In genomic region chr6:7730852-7731251, GRCh38 we compare ENCODE assay signal across 13 cellular contexts. TPM values are rescaled to one million over a fixed set of nuclear protein-coding genes. Genes with fewer than 3 reads are reported as not detected.
DNase-seq lines count a peak whose midpoint lies in the region; FAIRE-seq and TF ChIP-seq lines count a peak whose summit lies in the region.
"Had no signal": no experiment of that assay in that cellular context is flagged by ENCODE, and none has a peak within 500 bp of the region (broad histone marks: within the 10 kb centered on the region; RNA-seq: fewer than 3 reads in every experiment).

No MANE protein-coding gene starts in this region.

- peak overlapping the region; percentile 33 for H3K27ac ChIP-seq in astrocyte (ENCODE audit: low read depth, low read length)
- H3K27ac ChIP-seq: coronary artery, neutrophil had no signal

- H3K4me1 Mint-ChIP-seq in astrocyte (ENCODE audit: low read depth, unreplicated experiment) = peaks cover 34% of the 10 kb centered on the region
- peaks cover 17% of the 10 kb centered on the region for H3K4me1 Mint-ChIP-seq in activated CD4-positive, alpha-beta memory T cell treated with anti-CD3 and anti-CD28 coated beads, Interleukin-2, amount 10 ng/mL, durations not matched to agents 7 days and 5 days
- H3K4me1 Mint-ChIP-seq: activated T-helper 17 cell treated with anti-CD3 and anti-CD28 coated beads, Interleukin-2, amount 50 U/mL, for 72 hours had no signal

- TF ChIP-seq CTCF in AG04449 (IDR thresholded peaks at IDR 0.05; ENCODE audit: insufficient read depth, low read length, missing control alignments) (no peak), astrocyte (IDR thresholded peaks at IDR 0.05; ENCODE audit: insufficient read depth, low read depth, low read length) (no peak)

- DNase-seq in AG04449 (ENCODE audit: low read depth, low spot score) (peak; percentile 65), HK-2 (ENCODE audit: unreplicated experiment) (peak; percentile 37), astrocyte (ENCODE audit: low read depth) (peak; percentile 83), iris pigment epithelial cell (ENCODE audit: low read depth) (peak; percentile 96), GDM1 (lab: John Stamatoyannopoulos, UW) (no peak), GM19238 (ENCODE audit: insufficient read length, low spot score) (no peak), globus pallidus (ENCODE audit: low spot score) (no peak)
- no peak for DNase-seq in activated CD4-positive, alpha-beta memory T cell treated with anti-CD3 and anti-CD28 coated beads, Interleukin-2, amount 10 ng/mL, durations not matched to agents 7 days and 5 days
- DNase-seq: CD4-positive, alpha-beta T cell had no signal

- POLR2A ChIA-PET in AG04449 (lab: Yijun Ruan, JAX) = interaction anchor here (0.8 kb wide), 1 partner anchor 334 kb away, joined by 3 read pairs; the partner anchor contains the start of gene BLOC1S5
- POLR2A ChIA-PET in activated CD4-positive, alpha-beta memory T cell treated with anti-CD3 and anti-CD28 coated beads, Interleukin-2, amount 10 ng/mL, durations not matched to agents 7 days and 5 days (lab: Charles Lee) = no interaction called here

- peak overlapping the region; percentile 71 for H3K4me2 ChIP-seq in astrocyte (ENCODE audit: low read length)

- H3K36me3 Mint-ChIP-seq in astrocyte (ENCODE audit: low read depth, unreplicated experiment) = no peaks in the 10 kb centered on the region
- H3K36me3 Mint-ChIP-seq in activated CD4-positive, alpha-beta memory T cell treated with anti-CD3 and anti-CD28 coated beads, Interleukin-2, amount 10 ng/mL, durations not matched to agents 7 days and 5 days (ENCODE audit: low read depth) = no peaks in the 10 kb centered on the region

- no peaks in the 10 kb centered on the region for H3K9me3 Mint-ChIP-seq in astrocyte (ENCODE audit: unreplicated experiment)
- no peaks in the 10 kb centered on the region for H3K9me3 Mint-ChIP-seq in activated CD4-positive, alpha-beta memory T cell treated with anti-CD3 and anti-CD28 coated beads, Interleukin-2, amount 10 ng/mL, durations not matched to agents 7 days and 5 days
- H3K9me3 Mint-ChIP-seq: activated T-helper 17 cell treated with anti-CD3 and anti-CD28 coated beads, Interleukin-2, amount 50 U/mL, for 72 hours; CD4-positive, alpha-beta T cell had no signal

- peaks cover 3% of the 10 kb centered on the region for H4K20me1 ChIP-seq in astrocyte (ENCODE audit: insufficient read depth, low read length)

- no peaks in the 10 kb centered on the region for H3K79me2 ChIP-seq in astrocyte (ENCODE audit: insufficient read depth, low read length)

- H3K27me3 ChIP-seq in astrocyte (ENCODE audit: insufficient read depth, low read length) = peaks cover 14% of the 10 kb centered on the region

- H3K9me3 ChIP-seq in astrocyte (ENCODE audit: insufficient read depth, low read depth, low read length) = no peaks in the 10 kb centered on the region
- H3K9me3 ChIP-seq: neutrophil had no signal

- peaks cover 29% of the 10 kb centered on the region for H3K4me1 ChIP-seq in astrocyte (ENCODE audit: insufficient read depth, low read length)

- CTCF ChIA-PET in AG04449 (lab: Yijun Ruan, JAX) = interaction anchor here (0.5 to 3.7 kb wide), 4 partner anchors 9 to 328 kb away, joined by 3 to 9 read pairs (median 4); no protein-coding TSS in a partner anchor
- CTCF ChIA-PET in activated CD4-positive, alpha-beta memory T cell treated with anti-CD3 and anti-CD28 coated beads, Interleukin-2, amount 10 ng/mL, durations not matched to agents 7 days and 5 days (lab: Charles Lee) = interaction anchor here (1.1 kb wide), 1 partner anchor 8 kb away, joined by 3 read pairs; no protein-coding TSS in a partner anchor

- peak overlapping the region; percentile 42 for H3K27ac Mint-ChIP-seq in astrocyte (ENCODE audit: unreplicated experiment)
- H3K27ac Mint-ChIP-seq in activated CD4-positive, alpha-beta memory T cell treated with anti-CD3 and anti-CD28 coated beads, Interleukin-2, amount 10 ng/mL, durations not matched to agents 7 days and 5 days = no peak overlapping the region
- H3K27ac Mint-ChIP-seq: activated T-helper 17 cell treated with anti-CD3 and anti-CD28 coated beads, Interleukin-2, amount 50 U/mL, for 72 hours; CD4-positive, alpha-beta T cell had no signal

- H3K27me3 Mint-ChIP-seq in astrocyte (ENCODE audit: low read depth, unreplicated experiment) = peaks cover 1% of the 10 kb centered on the region
- peaks cover 64% of the 10 kb centered on the region for H3K27me3 Mint-ChIP-seq in activated CD4-positive, alpha-beta memory T cell treated with anti-CD3 and anti-CD28 coated beads, Interleukin-2, amount 10 ng/mL, durations not matched to agents 7 days and 5 days

- H3K9ac ChIP-seq in astrocyte (ENCODE audit: low read length) = peak overlapping the region; percentile 6

- FAIRE-seq in astrocyte (lab: Jason Lieb, UNC) = peak; percentile 89
- FAIRE-seq: GM12878 had no signal

- H3K36me3 ChIP-seq in astrocyte (ENCODE audit: insufficient read depth, low read length) = no peaks in the 10 kb centered on the region
- H3K36me3 ChIP-seq: neutrophil had no signal

- H3K4me3 ChIP-seq in AG04449 (ENCODE audit: low read depth, low read length) (no peak overlapping the region; the same call in 1 of the 2 replicates), astrocyte (ENCODE audit: insufficient read depth, low read depth, low read length) (no peak overlapping the region)
- H3K4me3 ChIP-seq: coronary artery, GM12878 had no signal

- H2AFZ ChIP-seq in astrocyte (ENCODE audit: low read depth, low read length) = no peak overlapping the region

- H3K4me3 Mint-ChIP-seq in astrocyte (ENCODE audit: unreplicated experiment) = no peak overlapping the region
- no peak overlapping the region for H3K4me3 Mint-ChIP-seq in activated CD4-positive, alpha-beta memory T cell treated with anti-CD3 and anti-CD28 coated beads, Interleukin-2, amount 10 ng/mL, durations not matched to agents 7 days and 5 days
- H3K4me3 Mint-ChIP-seq: activated T-helper 17 cell treated with anti-CD3 and anti-CD28 coated beads, Interleukin-2, amount 50 U/mL, for 72 hours; CD4-positive, alpha-beta T cell had no signal

RNA-seq across cellular contexts. Expression of gene BMP6, which starts 5.0 kb away (rescaled TPM):
- 2.2 and 2.8 TPM in 2 replicates for total RNA-seq in astrocyte
- total RNA-seq in activated CD4-positive, alpha-beta memory T cell treated with anti-CD3 and anti-CD28 coated beads, Interleukin-2, amount 10 ng/mL, durations not matched to agents 7 days and 5 days = not detected
- total RNA-seq: CD4-positive, alpha-beta T cell had no signal

Comparison
In these comparisons a context has a peak if more than half of its experiments do, and no peak if none do; other contexts are left out.
1. DNase-seq: peak in AG04449 (single experiment), HK-2 (single experiment), astrocyte (single experiment) and iris pigment epithelial cell (single experiment); none in activated CD4-positive, alpha-beta memory T cell treated with anti-CD3 and anti-CD28 coated beads, Interleukin-2, amount 10 ng/mL, durations not matched to agents 7 days and 5 days (single experiment), GDM1 (single experiment), GM19238 (single experiment) and globus pallidus (single experiment).